13 cellular contexts compared by ENCODE assay signal in genomic region chr17:75626496-75627038, GRCh38. TPM values are rescaled to one million over a fixed set of nuclear protein-coding genes. Genes with fewer than 3 reads are reported as not detected.
"Had no signal": no experiment of that assay in that cellular context is flagged by ENCODE, and none has a peak within 500 bp of the region (broad histone marks: within the 10 kb centered on the region; RNA-seq: fewer than 3 reads in every experiment).

No MANE protein-coding gene starts in this region.

- H3K4me3 ChIP-seq: esophagus muscularis mucosa, suprapubic skin had no signal

- H3K9ac ChIP-seq: parathyroid adenoma had no signal

- DNase-seq: activated CD4-positive, CD25-positive, alpha-beta regulatory T cell treated with anti-CD3 and anti-CD28 coated beads, Interleukin-2, amount 50 U/mL, for 72 hours; activated naive CD8-positive, alpha-beta T cell treated with anti-CD3 and anti-CD28 coated beads, Interleukin-2, amount 10 ng/mL, durations not matched to agents 7 days and 5 days; cortex of kidney; effector CD4-positive, alpha-beta T cell; hippocampal formation; mammary epithelial cell; stimulated activated CD4-positive, alpha-beta T cell treated with anti-CD3 and anti-CD28 coated beads, Interleukin-4, amount 100 ng/mL, for 4 hours had no signal

- H3K27ac ChIP-seq: esophagus muscularis mucosa, neutrophil, parathyroid adenoma, suprapubic skin had no signal

- H3K4me1 ChIP-seq: esophagus muscularis mucosa, suprapubic skin had no signal

- ATAC-seq: stimulated activated naive CD8-positive, alpha-beta T cell treated with anti-CD3 and anti-CD28 coated beads, Interleukin-15, Interleukin-2, amounts not matched to agents 100 U/mL and 50 U/mL, for 24 hours had no signal

- H3K9me3 ChIP-seq: esophagus muscularis mucosa, neutrophil, suprapubic skin had no signal

- H3K27me3 ChIP-seq: esophagus muscularis mucosa, neutrophil, suprapubic skin had no signal

RNA-seq across cellular contexts. Expression of gene SMIM5, which starts 6.7 kb away (rescaled TPM):
- total RNA-seq: activated T-helper 1 cell treated with anti-CD3 and anti-CD28 coated beads, Interleukin-12 subunit alpha, Interleukin-12 subunit beta, Interleukin-2, Interleukin-4 antibody, amounts not matched to agents 30 ng/mL and 10 ng/mL and 1 ng/mL, durations not matched to agents 14 hours and 24 hours and 36 hours; mammary epithelial cell had no signal
